ENCODE assay signal across 11 cellular contexts in the genomic region with DNA sequence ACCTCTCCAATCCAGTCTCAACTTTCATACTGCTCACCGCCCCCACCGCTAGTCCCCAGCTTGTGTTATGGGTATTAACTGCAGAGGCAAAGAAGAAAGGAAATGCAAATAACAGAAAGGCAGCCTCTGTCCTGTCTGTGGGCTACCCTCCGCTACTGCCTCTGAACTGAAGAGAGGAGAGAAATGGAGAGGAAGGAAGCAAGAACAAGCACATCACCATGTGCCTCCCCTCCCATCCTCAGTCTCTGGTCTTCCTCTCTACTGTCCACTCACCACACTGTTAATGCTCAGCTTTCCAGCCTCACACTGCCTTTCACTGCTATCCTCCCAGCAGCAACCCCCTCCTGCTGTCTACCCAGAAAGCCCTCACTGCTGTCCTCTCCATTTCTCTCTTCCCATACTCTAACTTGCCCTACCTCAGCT.
DNase-seq lines count a peak whose midpoint lies in the region; ATAC-seq, FAIRE-seq and TF ChIP-seq lines count a peak whose summit lies in the region.
"Had no signal": no experiment of that assay in that cellular context is flagged by ENCODE, and none has a peak within 500 bp of the region (broad histone marks: within the 10 kb centered on the region; RNA-seq: fewer than 3 reads in every experiment).

No MANE protein-coding gene starts in this region.

- peak overlapping the region; percentile 31 for H3K4me3 Mint-ChIP-seq in activated T-cell treated with anti-CD3 and anti-CD28 coated beads, Interleukin-2, amount 50 U/mL, for 4 hours
- peak overlapping the region; percentile 58 for H3K4me3 Mint-ChIP-seq in activated T-helper 1 cell treated with anti-CD3 and anti-CD28 coated beads, Interleukin-12 subunit alpha, Interleukin-12 subunit beta, Interleukin-2, Interleukin-4 antibody, amounts not matched to agents 30 ng/mL and 10 ng/mL and 1 ng/mL, durations not matched to agents 14 hours and 24 hours and 36 hours

- peak overlapping the region; percentile 23 for H3K4me2 ChIP-seq in osteoblast (ENCODE audit: insufficient read depth, low read length)

- H3K27ac Mint-ChIP-seq in activated T-helper 1 cell treated with anti-CD3 and anti-CD28 coated beads, Interleukin-12 subunit alpha, Interleukin-12 subunit beta, Interleukin-2, Interleukin-4 antibody, amounts not matched to agents 30 ng/mL and 10 ng/mL and 1 ng/mL, durations not matched to agents 14 hours and 24 hours and 36 hours, result peak overlapping the region; percentile 74

- H3K27ac ChIP-seq in osteoblast (ENCODE audit: low read depth, low read length), result no peak overlapping the region
- H3K27ac ChIP-seq in uterus, result no peak overlapping the region

- no peaks in the 10 kb centered on the region for H3K79me2 ChIP-seq in osteoblast (ENCODE audit: insufficient read depth, low read length)

- FAIRE-seq in frontal cortex (lab: Jason Lieb, UNC), result no peak

- no peaks in the 10 kb centered on the region for H4K20me1 ChIP-seq in osteoblast (ENCODE audit: insufficient read depth, low read length)

- ATAC-seq in activated T-cell treated with anti-CD3 and anti-CD28 coated beads, Interleukin-2, amount 50 U/mL, for 4 hours, result peak; percentile 16 to 25
- ATAC-seq in HG02623 (IDR thresholded peaks at IDR 0.05; ENCODE audit: unreplicated experiment), result peak; percentile 44

- H3K9me3 Mint-ChIP-seq in activated T-cell treated with anti-CD3 and anti-CD28 coated beads, Interleukin-2, amount 50 U/mL, for 4 hours, result no peaks in the 10 kb centered on the region
- H3K9me3 Mint-ChIP-seq in activated T-helper 1 cell treated with anti-CD3 and anti-CD28 coated beads, Interleukin-12 subunit alpha, Interleukin-12 subunit beta, Interleukin-2, Interleukin-4 antibody, amounts not matched to agents 30 ng/mL and 10 ng/mL and 1 ng/mL, durations not matched to agents 14 hours and 24 hours and 36 hours, result peaks cover 7% of the 10 kb centered on the region

- H3K4me1 ChIP-seq in osteoblast (ENCODE audit: insufficient read depth, low read length) (peaks cover 7% of the 10 kb centered on the region), uterus (no peaks in the 10 kb centered on the region)

- intact Hi-C loops in activated T-helper 1 cell treated with anti-CD3 and anti-CD28 coated beads, Interleukin-12 subunit alpha, Interleukin-12 subunit beta, Interleukin-2, Interleukin-4 antibody, amounts not matched to agents 30 ng/mL and 10 ng/mL and 1 ng/mL, durations not matched to agents 14 hours and 24 hours and 36 hours (cut with micrococcal nuclease), result no loop called here
- intact Hi-C loops in uterus (cut with DNase I; ENCODE audit: low total_unique reads), result no loop called here

- H3K9me3 ChIP-seq in osteoblast (ENCODE audit: low read depth, low read length) (peaks cover 2% of the 10 kb centered on the region), uterus (peaks cover 0 to 8% of the 10 kb centered on the region in 2 donors)

- peaks cover 21% of the 10 kb centered on the region for H3K4me1 Mint-ChIP-seq in activated T-cell treated with anti-CD3 and anti-CD28 coated beads, Interleukin-2, amount 50 U/mL, for 4 hours (ENCODE audit: low read depth)
- H3K4me1 Mint-ChIP-seq in activated T-helper 1 cell treated with anti-CD3 and anti-CD28 coated beads, Interleukin-12 subunit alpha, Interleukin-12 subunit beta, Interleukin-2, Interleukin-4 antibody, amounts not matched to agents 30 ng/mL and 10 ng/mL and 1 ng/mL, durations not matched to agents 14 hours and 24 hours and 36 hours (ENCODE audit: low read depth), result peaks cover 20% of the 10 kb centered on the region

- no peak overlapping the region for H3K4me3 ChIP-seq in osteoblast (ENCODE audit: insufficient read depth, low read length)
- no peak overlapping the region for H3K4me3 ChIP-seq in uterus

- no peak overlapping the region for H2AFZ ChIP-seq in osteoblast (ENCODE audit: low read length)

- no peak for TF ChIP-seq POLR2A in uterus (IDR thresholded peaks at IDR 0.05)

- TF ChIP-seq CTCF in osteoblast (IDR thresholded peaks at IDR 0.05; ENCODE audit: extremely low read depth, low read depth, low read length), result no peak
- no peak for TF ChIP-seq CTCF in uterus (IDR thresholded peaks at IDR 0.05)

- H3K36me3 Mint-ChIP-seq in activated T-cell treated with anti-CD3 and anti-CD28 coated beads, Interleukin-2, amount 50 U/mL, for 4 hours (ENCODE audit: insufficient read depth), result peaks cover 55% of the 10 kb centered on the region
- peaks cover 43% of the 10 kb centered on the region for H3K36me3 Mint-ChIP-seq in activated T-helper 1 cell treated with anti-CD3 and anti-CD28 coated beads, Interleukin-12 subunit alpha, Interleukin-12 subunit beta, Interleukin-2, Interleukin-4 antibody, amounts not matched to agents 30 ng/mL and 10 ng/mL and 1 ng/mL, durations not matched to agents 14 hours and 24 hours and 36 hours (ENCODE audit: low read depth)

- no peaks in the 10 kb centered on the region for H3K36me3 ChIP-seq in osteoblast (ENCODE audit: insufficient read depth, low read length)
- no peaks in the 10 kb centered on the region for H3K36me3 ChIP-seq in uterus

- no peaks in the 10 kb centered on the region for H3K27me3 ChIP-seq in osteoblast (ENCODE audit: insufficient read depth, low read length)
- no peaks in the 10 kb centered on the region for H3K27me3 ChIP-seq in uterus

- no peak for DNase-seq in activated T-cell treated with anti-CD3 and anti-CD28 coated beads, Interleukin-2, amount 50 U/mL, for 4 hours
- DNase-seq in activated T-cell treated with anti-CD3 and anti-CD28 coated beads, Interleukin-2, amount 50 U/mL, for 48 hours, result no peak
- DNase-seq in activated T-helper 1 cell treated with anti-CD3 and anti-CD28 coated beads, Interleukin-12 subunit alpha, Interleukin-12 subunit beta, Interleukin-2, Interleukin-4 antibody, amounts not matched to agents 30 ng/mL and 10 ng/mL and 1 ng/mL, durations not matched to agents 14 hours and 24 hours and 36 hours (ENCODE audit: low spot score), result no peak
- DNase-seq in osteoblast (ENCODE audit: insufficient read length, low spot score, missing footprints) (no peak), uterus (no peak), RKO (ENCODE audit: low spot score) (no peak), frontal cortex (ENCODE audit: low spot score in 2 of 2) (no peak)
- DNase-seq: ACHN; activated effector memory CD4-positive, alpha-beta T cell treated with Interleukin-2 at 50 U/mL for 16 hours; SW 1271 had no signal

- no peaks in the 10 kb centered on the region for H3K27me3 Mint-ChIP-seq in activated T-cell treated with anti-CD3 and anti-CD28 coated beads, Interleukin-2, amount 50 U/mL, for 4 hours (ENCODE audit: low read depth)
- no peaks in the 10 kb centered on the region for H3K27me3 Mint-ChIP-seq in activated T-helper 1 cell treated with anti-CD3 and anti-CD28 coated beads, Interleukin-12 subunit alpha, Interleukin-12 subunit beta, Interleukin-2, Interleukin-4 antibody, amounts not matched to agents 30 ng/mL and 10 ng/mL and 1 ng/mL, durations not matched to agents 14 hours and 24 hours and 36 hours (ENCODE audit: insufficient read depth)
